In genomic region chr11:118917488-118918127, GRCh38 we compare ENCODE assay signal across 8 cellular contexts. TPM values are rescaled to one million over a fixed set of nuclear protein-coding genes. Genes with fewer than 3 reads are reported as not detected.
DNase-seq lines count a peak whose midpoint lies in the region; FAIRE-seq and TF ChIP-seq lines count a peak whose summit lies in the region.
"Had no signal": no experiment of that assay in that cellular context is flagged by ENCODE, and none has a peak within 500 bp of the region (broad histone marks: within the 10 kb centered on the region; RNA-seq: fewer than 3 reads in every experiment).

No MANE protein-coding gene starts in this region.

- peaks cover 8% of the 10 kb centered on the region; the same call in 1 of the 2 replicates for H3K79me2 ChIP-seq in OCI-LY7 (ENCODE audit: insufficient read depth, low read depth, low read length)
- peaks cover 72% of the 10 kb centered on the region for H3K79me2 ChIP-seq in keratinocyte (ENCODE audit: control insufficient read depth, insufficient read depth, low read length)

- peak overlapping the region; percentile 38; the same call in 1 of the 2 replicates for H3K4me2 ChIP-seq in OCI-LY7 (ENCODE audit: low read length)
- peak overlapping the region; percentile 76 for H3K4me2 ChIP-seq in keratinocyte (ENCODE audit: control insufficient read depth, extremely low read depth, insufficient read depth, low read depth, low read length)

- no peaks in the 10 kb centered on the region for H3K36me3 ChIP-seq in OCI-LY7 (ENCODE audit: insufficient read depth, low read length)
- H3K36me3 ChIP-seq in keratinocyte (ENCODE audit: control insufficient read depth in 2 of 2, extremely low read depth in 1 of 2, insufficient read depth in 2 of 2, low read length in 2 of 2): peaks cover 4 to 27% of the 10 kb centered on the region in 2 experiments

- no peaks in the 10 kb centered on the region for H3K9me3 Mint-ChIP-seq in brain

- BruUV-seq in OCI-LY7 (replicated peaks; lab: Mats Ljungman, UMichigan): no TSS peak

- DNase-seq in GM04503 (ENCODE audit: low read depth) (peak; percentile 80), OCI-LY7 (ENCODE audit: low spot score) (no peak), keratinocyte (ENCODE audit: low read depth, low spot score) (no peak), GM19240 (ENCODE audit: insufficient read length, low spot score) (no peak), NCI-H1092 (lab: John Stamatoyannopoulos, UW) (no peak)
- DNase-seq in stimulated activated naive CD4-positive, alpha-beta T cell (lab: John Stamatoyannopoulos, UW): peak; percentile 48 to 70 (median 58)

- H3K36me3 Mint-ChIP-seq in brain: no peaks in the 10 kb centered on the region

- peak overlapping the region; percentile 94 to 99 (median 96) for H3K27ac Mint-ChIP-seq in brain

- dilution Hi-C loops in keratinocyte (cut with MboI; ENCODE audit: extremely low pct_ligation_motif_present, low sequenced_read_pairs): no loop called here

- H3K9ac ChIP-seq in keratinocyte (ENCODE audit: control insufficient read depth, extremely low read depth, insufficient read depth, low read length): peak overlapping the region; percentile 88

- H2AFZ ChIP-seq in OCI-LY7 (ENCODE audit: low read length) (no peak overlapping the region), keratinocyte (ENCODE audit: control insufficient read depth, low read length) (no peak overlapping the region)

- H3K9me2 ChIP-seq in OCI-LY7 (ENCODE audit: insufficient read depth, low read length): no peaks in the 10 kb centered on the region

- peaks cover 95% of the 10 kb centered on the region for H3K4me1 Mint-ChIP-seq in brain

- H3K27ac ChIP-seq in OCI-LY7 (ENCODE audit: low read depth, low read length, poor library complexity, severe bottlenecking) (peak overlapping the region; percentile 0), keratinocyte (ENCODE audit: control insufficient read depth, insufficient read depth, low read length) (peak overlapping the region; percentile 99)

- H3K4me1 ChIP-seq in OCI-LY7 (ENCODE audit: insufficient read depth, low read length, poor library complexity, severe bottlenecking) (peaks cover 88% of the 10 kb centered on the region), keratinocyte (ENCODE audit: control insufficient read depth, extremely low read depth, insufficient read depth, low read length) (peaks cover 91% of the 10 kb centered on the region)

- TF ChIP-seq CTCF in OCI-LY7 (conservative IDR thresholded peaks at IDR 0.05; ENCODE audit: low read length) (no peak), brain (conservative IDR thresholded peaks at IDR 0.05) (no peak), keratinocyte (optimal IDR thresholded peaks at IDR 0.05 in 1 of 3, IDR thresholded peaks at IDR 0.05 in 1 of 3, conservative IDR thresholded peaks at IDR 0.05 in 1 of 3; ENCODE audit: extremely low read depth in 1 of 3, insufficient read depth in 2 of 3, low read length in 3 of 3) (no peak)

- FAIRE-seq in keratinocyte (lab: Jason Lieb, UNC): peak; percentile 67

- peak overlapping the region; percentile 80 to 96 (median 81) for H3K4me3 Mint-ChIP-seq in brain

- no peaks in the 10 kb centered on the region for H3K27me3 ChIP-seq in keratinocyte (ENCODE audit: control insufficient read depth, extremely low read depth, insufficient read depth, low read length)

- H3K9me1 ChIP-seq in keratinocyte (ENCODE audit: control insufficient read depth, extremely low read depth, insufficient read depth, low read length): no peaks in the 10 kb centered on the region

- H4K20me1 ChIP-seq in OCI-LY7 (ENCODE audit: insufficient read depth, low read length): no peaks in the 10 kb centered on the region
- no peaks in the 10 kb centered on the region for H4K20me1 ChIP-seq in keratinocyte (ENCODE audit: control insufficient read depth, extremely low read depth, insufficient read depth, low read length)

- intact Hi-C loops in OCI-LY7 (cut with micrococcal nuclease; ENCODE audit: unreplicated experiment): no loop called here

- CTCF ChIA-PET in OCI-LY7 (lab: Charles Lee; ENCODE audit: unreplicated experiment): interaction anchor here (0.6 kb wide), 1 partner anchor 12 kb away, joined by 18 read pairs; no protein-coding TSS in a partner anchor

- H3K9me3 ChIP-seq in OCI-LY7 (ENCODE audit: low read length) (no peaks in the 10 kb centered on the region), keratinocyte (ENCODE audit: control insufficient read depth, low read depth, low read length) (no peaks in the 10 kb centered on the region)

- POLR2A ChIA-PET in OCI-LY7 (lab: Charles Lee): interaction anchor here (0.6 kb wide), 2 partner anchors 93 to 639 kb away, joined by 3 to 4 read pairs; no protein-coding TSS in a partner anchor

- no peaks in the 10 kb centered on the region for H3K27me3 Mint-ChIP-seq in brain

- H3K4me3 ChIP-seq in OCI-LY7 (ENCODE audit: low read depth, low read length, poor library complexity, severe bottlenecking) (no peak overlapping the region), keratinocyte (ENCODE audit: control insufficient read depth in 2 of 3, extremely low read depth in 1 of 3, insufficient read depth in 2 of 3, low read depth in 1 of 3, low read length in 3 of 3) (peak overlapping the region in 2 of 3 experiments; percentile 47 to 56)

RNA-seq across cellular contexts. Expression of gene BCL9L, which starts 8.1 kb away (rescaled TPM):
- 3.7 and 6.4 TPM in 2 replicates for total RNA-seq in OCI-LY7 (2014; rRNA removed; shearing (Covaris generic))
- 14.8 and 16.6 TPM in 2 replicates for total RNA-seq in OCI-LY7 (2022)
- polyA plus RNA-seq in brain (ENCODE audit: insufficient read depth, low read depth, low replicate concordance) (13.5 TPM), keratinocyte (7.7 to 21.3 TPM (median 10.6 TPM) in 3 replicates)
- 34.3 TPM for polyA plus RNA-seq in keratinocyte (2011; ENCODE audit: low read depth)
- polyA plus RNA-seq in keratinocyte (2011; cell fraction: cytosol; rRNA removed): 11.9 and 23.9 TPM in 2 replicates
- polyA plus RNA-seq in keratinocyte (2011; cell fraction: nucleus; rRNA removed): 70.6 and 95.4 TPM in 2 replicates
- 55.8 and 88.0 TPM in 2 replicates for polyA plus RNA-seq in keratinocyte (2012; ENCODE audit: low replicate concordance)
- polyA minus RNA-seq in keratinocyte: 12.1 to 134 TPM (median 12.5 TPM) in 3 replicates
- 73.9 TPM for polyA minus RNA-seq in keratinocyte (2011; cell fraction: cytosol; rRNA and poly(A)+ RNA removed)
- polyA minus RNA-seq in keratinocyte (2011; cell fraction: nucleus; rRNA and poly(A)+ RNA removed): 91.6 and 94.2 TPM in 2 replicates

RNA-seq across cellular contexts. Expression of gene CXCR5, which starts 33.9 kb away (rescaled TPM):
- 1.4 and 3.3 TPM in 2 replicates for total RNA-seq in OCI-LY7 (2014; rRNA removed; shearing (Covaris generic))
- total RNA-seq in OCI-LY7 (2022): 7.1 and 7.3 TPM in 2 replicates
- 0.07 TPM for polyA plus RNA-seq in brain (ENCODE audit: insufficient read depth, low read depth, low replicate concordance)
- not detected in 3 replicates for polyA plus RNA-seq in keratinocyte
- polyA plus RNA-seq in keratinocyte (2011; ENCODE audit: low read depth): not detected
- polyA plus RNA-seq in keratinocyte (2011; cell fraction: cytosol; rRNA removed): not detected in 2 replicates
- polyA plus RNA-seq in keratinocyte (2011; cell fraction: nucleus; rRNA removed): not detected in 2 replicates
- 0.04 TPM in 1 of 2 replicates, not detected in the other for polyA plus RNA-seq in keratinocyte (2012; ENCODE audit: low replicate concordance)
- polyA minus RNA-seq in keratinocyte: not detected in 3 replicates
- polyA minus RNA-seq in keratinocyte (2011; cell fraction: cytosol; rRNA and poly(A)+ RNA removed): not detected
- polyA minus RNA-seq in keratinocyte (2011; cell fraction: nucleus; rRNA and poly(A)+ RNA removed): not detected in 2 replicates

RNA-seq across cellular contexts. Expression of gene UPK2, which starts 38.5 kb away (rescaled TPM):
- 0.28 TPM in 1 of 2 replicates, not detected in the other for total RNA-seq in OCI-LY7 (2014; rRNA removed; shearing (Covaris generic))
- total RNA-seq in OCI-LY7 (2022): 0.34 TPM in 1 of 2 replicates, not detected in the other
- 3.0 TPM for polyA plus RNA-seq in brain (ENCODE audit: insufficient read depth, low read depth, low replicate concordance)
- 0.13 to 0.25 TPM (median 0.20 TPM) in 3 replicates for polyA plus RNA-seq in keratinocyte
- polyA plus RNA-seq in keratinocyte (2011; ENCODE audit: low read depth): not detected
- polyA plus RNA-seq in keratinocyte (2011; cell fraction: cytosol; rRNA removed): 0.44 and 0.55 TPM in 2 replicates
- 0.17 and 0.50 TPM in 2 replicates for polyA plus RNA-seq in keratinocyte (2011; cell fraction: nucleus; rRNA removed)
- polyA plus RNA-seq in keratinocyte (2012; ENCODE audit: low replicate concordance): 0.44 and 0.50 TPM in 2 replicates
- 1.2 TPM in 1 of 3 replicates, not detected in the others for polyA minus RNA-seq in keratinocyte
- not detected for polyA minus RNA-seq in keratinocyte (2011; cell fraction: cytosol; rRNA and poly(A)+ RNA removed)
- polyA minus RNA-seq in keratinocyte (2011; cell fraction: nucleus; rRNA and poly(A)+ RNA removed): not detected in 2 replicates
- total RNA-seq: activated CD8-positive, alpha-beta memory T cell treated with anti-CD3 and anti-CD28 coated beads for 36 hours had no signal

RNA-seq across cellular contexts. Expression of gene FOXR1, which starts 54.0 kb away (rescaled TPM):
- not detected in 2 replicates for total RNA-seq in OCI-LY7 (2014; rRNA removed; shearing (Covaris generic))
- total RNA-seq in OCI-LY7 (2022): not detected in 2 replicates
- 0.37 TPM for polyA plus RNA-seq in brain (ENCODE audit: insufficient read depth, low read depth, low replicate concordance)
- not detected in 3 replicates for polyA plus RNA-seq in keratinocyte
- not detected for polyA plus RNA-seq in keratinocyte (2011; ENCODE audit: low read depth)
- polyA plus RNA-seq in keratinocyte (2011; cell fraction: cytosol; rRNA removed): not detected in 2 replicates
- not detected in 2 replicates for polyA plus RNA-seq in keratinocyte (2011; cell fraction: nucleus; rRNA removed)
- polyA plus RNA-seq in keratinocyte (2012; ENCODE audit: low replicate concordance): not detected in 2 replicates
- polyA minus RNA-seq in keratinocyte: not detected in 3 replicates
- polyA minus RNA-seq in keratinocyte (2011; cell fraction: cytosol; rRNA and poly(A)+ RNA removed): not detected
- polyA minus RNA-seq in keratinocyte (2011; cell fraction: nucleus; rRNA and poly(A)+ RNA removed): not detected in 2 replicates
- total RNA-seq: activated CD8-positive, alpha-beta memory T cell treated with anti-CD3 and anti-CD28 coated beads for 36 hours had no signal

Comparison
In these comparisons a context has a peak if more than half of its experiments do, and no peak if none do; other contexts are left out.
1. DNase-seq: peak in GM04503 (single experiment) and stimulated activated naive CD4-positive, alpha-beta T cell (6 of 6); none in OCI-LY7 (single experiment), keratinocyte (single experiment), GM19240 (single experiment) and NCI-H1092 (single experiment).